In genomic region chrX:43973249-43973672, GRCh38 we compare ENCODE assay signal across 1 cellular context.
TF ChIP-seq lines count a peak whose summit lies in the region.

NDP (minus strand) TSS chrX:43973390; CDS start chrX:43958645, 14,745 bp downstream.

TF ChIP-seq in SK-N-SH treated with all-trans-retinoic acid at 6 μM for 48 hours, 23 proteins besides CTCF, POLR2A, EP300 and RAD21 (continued from another document):
- no peak for TF ChIP-seq CREB5 (CRISPR knock-in tag; IDR thresholded peaks at IDR 0.05; ENCODE audit: low read depth)
- TF ChIP-seq ZFP3 (CRISPR knock-in tag; IDR thresholded peaks at IDR 0.05): no peak
- no peak for TF ChIP-seq PPARA (CRISPR knock-in tag; IDR thresholded peaks at IDR 0.05; ENCODE audit: borderline replicate concordance)
- no peak for TF ChIP-seq TOX (CRISPR knock-in tag; IDR thresholded peaks at IDR 0.05; ENCODE audit: borderline replicate concordance)
- TF ChIP-seq ESRRG (CRISPR knock-in tag; IDR thresholded peaks at IDR 0.05): no peak
- no peak for TF ChIP-seq ZNF8 (CRISPR knock-in tag; IDR thresholded peaks at IDR 0.05)
- TF ChIP-seq CSRNP3 (CRISPR knock-in tag; IDR thresholded peaks at IDR 0.05): no peak
- no peak for TF ChIP-seq ARNTL (CRISPR knock-in tag; IDR thresholded peaks at IDR 0.05; ENCODE audit: borderline replicate concordance, low read depth)
- no peak for TF ChIP-seq TCF4 (CRISPR knock-in tag; IDR thresholded peaks at IDR 0.05; ENCODE audit: borderline replicate concordance)
- no peak for TF ChIP-seq SNAI2 (CRISPR knock-in tag; IDR thresholded peaks at IDR 0.05)
- no peak for TF ChIP-seq GLIS3 (CRISPR knock-in tag; IDR thresholded peaks at IDR 0.05)
TF ChIP-seq in SK-N-SH treated with all-trans-retinoic acid at 6 μM for 48 hours: peak in this region for 0.
